Comparison of ENCODE assay signal across 26 cellular contexts in genomic region chr10:124321433-124322072, GRCh38.
"Had no signal": no experiment of that assay in that cellular context is flagged by ENCODE, and none has a peak within 500 bp of the region (broad histone marks: within the 10 kb centered on the region; RNA-seq: fewer than 3 reads in every experiment).

No MANE protein-coding gene starts in this region.

- H3K4me1 ChIP-seq: colonic mucosa, lower lobe of right lung, parathyroid adenoma, right atrium auricular region, stomach, thyroid gland had no signal

- DNase-seq: activated CD4-positive, alpha-beta T cell treated with anti-CD3 and anti-CD28 coated beads for 1 hour; activated CD4-positive, alpha-beta T cell treated with anti-CD3 and anti-CD28 coated beads, Interleukin-2, amount 10 ng/mL, durations not matched to agents 7 days and 5 days; activated effector memory CD4-positive, alpha-beta T cell treated with Interleukin-2 at 50 U/mL for 16 hours; activated naive CD4-positive, alpha-beta T cell treated with Interleukin-2 at 50 U/mL for 16 hours; activated T-cell treated with anti-CD3 and anti-CD28 coated beads, Interleukin-2, amount 50 U/mL, for 72 hours; anterior cingulate cortex; cerebellar nuclear complex; colonic mucosa; effector memory CD4-positive, alpha-beta T cell; erythroblast; hippocampal formation; lower lobe of right lung; mesendoderm; SK-N-SH; stimulated activated CD4-positive, alpha-beta T cell treated with anti-CD3 and anti-CD28 coated beads, Interleukin-15, amount 100 ng/mL, for 24 hours; stimulated activated CD4-positive, alpha-beta T cell treated with anti-CD3 and anti-CD28 coated beads, Interleukin-2, amount 100 ng/mL, for 24 hours; stimulated activated naive B cell treated with anti-CD40 and anti-IgM and Interleukin-4, amounts not matched to agents 10 μg/mL and 1 μg/mL and 100 μg/mL, for 72 hours; stomach; SW 1271; T-helper 17 cell; T1000; thyroid gland; WERI-Rb-1 had no signal

- H3K27me3 ChIP-seq: colonic mucosa, right atrium auricular region, stomach, thyroid gland had no signal

- H3K4me2 ChIP-seq: SK-N-SH had no signal

- ATAC-seq: activated T-cell treated with anti-CD3 and anti-CD28 coated beads, Interleukin-2, amount 50 U/mL, for 72 hours; lower lobe of right lung; stimulated activated naive B cell treated with anti-CD40 and anti-IgM and Interleukin-4, amounts not matched to agents 10 μg/mL and 1 μg/mL and 100 μg/mL, for 72 hours; T-helper 17 cell had no signal

- H2AFZ ChIP-seq: parathyroid adenoma had no signal

- H3K36me3 ChIP-seq: colonic mucosa, lower lobe of right lung, right atrium auricular region, stomach, thyroid gland, WERI-Rb-1 had no signal

- H3K27ac ChIP-seq: colonic mucosa, lower lobe of right lung, parathyroid adenoma, right atrium auricular region, stomach, thyroid gland, WERI-Rb-1 had no signal

- H3K9ac ChIP-seq: parathyroid adenoma, SK-N-SH had no signal

- H3K9me3 ChIP-seq: colonic mucosa, lower lobe of right lung, SK-N-SH, stomach, thyroid gland had no signal

- H3K4me3 ChIP-seq: colonic mucosa, dorsolateral prefrontal cortex, lower lobe of right lung, right atrium auricular region, stomach, thyroid gland had no signal
